ENCODE assay signal across 1 cellular context in the genomic region with DNA sequence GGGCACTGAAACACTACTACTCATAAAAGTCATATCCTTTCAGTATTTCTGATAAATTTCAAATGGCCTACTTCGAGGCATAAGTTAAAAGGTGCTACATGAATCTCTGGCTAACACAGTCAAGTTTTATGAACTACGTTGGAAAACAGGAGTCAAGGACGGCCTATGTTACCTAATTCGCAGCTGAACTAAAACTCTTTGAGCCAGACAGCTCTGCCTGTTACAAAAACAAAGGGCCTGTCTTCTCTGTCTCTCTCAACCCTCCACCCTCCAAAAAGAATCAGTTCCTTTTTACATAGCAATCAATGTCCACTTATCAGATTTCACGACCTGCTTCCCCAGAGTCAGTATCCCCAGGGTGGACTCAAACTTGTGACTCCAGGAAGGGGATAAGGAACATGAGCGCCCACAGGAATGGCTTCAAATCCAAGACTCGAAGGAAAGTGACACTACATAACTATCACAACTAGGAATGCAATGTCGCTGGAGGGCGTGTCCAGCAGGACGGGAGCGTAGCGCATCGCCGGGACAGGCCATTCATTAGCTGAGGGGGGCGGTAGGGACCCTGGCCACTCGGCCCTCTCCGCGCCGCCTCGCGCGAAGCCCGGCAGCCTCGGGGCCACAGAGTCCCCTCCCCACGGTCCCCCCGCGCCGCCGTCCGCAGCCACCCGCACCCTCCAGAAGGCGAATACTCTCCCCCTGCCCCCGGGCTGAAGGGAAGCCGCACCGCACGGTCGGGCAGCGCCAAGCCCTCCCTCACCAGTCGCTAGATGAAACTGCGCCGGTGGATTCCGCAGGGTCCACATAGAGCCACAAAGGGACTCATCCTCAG.
TF ChIP-seq lines count a peak whose summit lies in the region.

No MANE protein-coding gene starts in this region.

TF ChIP-seq in HEK293, 187 proteins besides CTCF, POLR2A, EP300 and RAD21 (continued from another document and continues in another):
- TF ChIP-seq, protein P1, sequence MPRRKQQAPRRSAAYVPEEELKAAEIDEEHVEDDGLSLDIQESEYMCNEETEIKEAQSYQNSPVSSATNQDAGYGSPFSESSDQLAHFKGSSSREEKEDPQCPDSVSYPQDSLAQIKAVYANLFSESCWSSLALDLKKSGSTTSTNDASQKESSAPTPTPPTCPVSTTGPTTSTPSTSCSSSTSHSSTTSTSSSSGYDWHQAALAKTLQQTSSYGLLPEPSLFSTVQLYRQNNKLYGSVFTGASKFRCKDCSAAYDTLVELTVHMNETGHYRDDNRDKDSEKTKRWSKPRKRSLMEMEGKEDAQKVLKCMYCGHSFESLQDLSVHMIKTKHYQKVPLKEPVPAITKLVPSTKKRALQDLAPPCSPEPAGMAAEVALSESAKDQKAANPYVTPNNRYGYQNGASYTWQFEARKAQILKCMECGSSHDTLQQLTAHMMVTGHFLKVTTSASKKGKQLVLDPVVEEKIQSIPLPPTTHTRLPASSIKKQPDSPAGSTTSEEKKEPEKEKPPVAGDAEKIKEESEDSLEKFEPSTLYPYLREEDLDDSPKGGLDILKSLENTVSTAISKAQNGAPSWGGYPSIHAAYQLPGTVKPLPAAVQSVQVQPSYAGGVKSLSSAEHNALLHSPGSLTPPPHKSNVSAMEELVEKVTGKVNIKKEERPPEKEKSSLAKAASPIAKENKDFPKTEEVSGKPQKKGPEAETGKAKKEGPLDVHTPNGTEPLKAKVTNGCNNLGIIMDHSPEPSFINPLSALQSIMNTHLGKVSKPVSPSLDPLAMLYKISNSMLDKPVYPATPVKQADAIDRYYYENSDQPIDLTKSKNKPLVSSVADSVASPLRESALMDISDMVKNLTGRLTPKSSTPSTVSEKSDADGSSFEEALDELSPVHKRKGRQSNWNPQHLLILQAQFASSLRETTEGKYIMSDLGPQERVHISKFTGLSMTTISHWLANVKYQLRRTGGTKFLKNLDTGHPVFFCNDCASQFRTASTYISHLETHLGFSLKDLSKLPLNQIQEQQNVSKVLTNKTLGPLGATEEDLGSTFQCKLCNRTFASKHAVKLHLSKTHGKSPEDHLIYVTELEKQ (tag by site-specific recombination; IDR thresholded peaks at IDR 0.05; ENCODE audit: borderline replicate concordance), result no peak; the same call in 1 of the 2 replicates
- TF ChIP-seq ZNF354C (tag by site-specific recombination; IDR thresholded peaks at IDR 0.05; ENCODE audit: borderline replicate concordance, low read depth) (no peak), ZNF624 (tag by site-specific recombination; IDR thresholded peaks at IDR 0.05) (no peak), ZBTB21 (tag by site-specific recombination; IDR thresholded peaks at IDR 0.05) (no peak), YY2 (tag by site-specific recombination; IDR thresholded peaks at IDR 0.05) (no peak; the same call in 1 of the 2 replicates), ZNF843 (tag by site-specific recombination; IDR thresholded peaks at IDR 0.05) (peak; percentile 54; the same call in 1 of the 2 replicates), TCF7L2 (IDR thresholded peaks at IDR 0.05; ENCODE audit: borderline replicate concordance, low read depth, low read length) (no peak), ZNF48 (tag by site-specific recombination; IDR thresholded peaks at IDR 0.05) (no peak), ZNF76 (tag by site-specific recombination; IDR thresholded peaks at IDR 0.05; ENCODE audit: borderline replicate concordance, low read depth) (peak; percentile 46; the same call in 1 of the 2 replicates), ZNF114 (tag by site-specific recombination; IDR thresholded peaks at IDR 0.05) (no peak), ZNF19 (tag by site-specific recombination; IDR thresholded peaks at IDR 0.05; ENCODE audit: low read depth) (no peak), BCL11B (tag by site-specific recombination; IDR thresholded peaks at IDR 0.05; ENCODE audit: low read depth) (no peak), MZF1 (tag by site-specific recombination; IDR thresholded peaks at IDR 0.05; ENCODE audit: borderline replicate concordance) (peak; percentile 97; the same call in 1 of the 2 replicates), ZNF324 (tag by site-specific recombination; IDR thresholded peaks at IDR 0.05) (peak; percentile 48; the same call in 1 of the 2 replicates), ZBTB8A (tag by site-specific recombination; IDR thresholded peaks at IDR 0.05) (no peak; the same call in 1 of the 2 replicates), ZNF571 (tag by site-specific recombination; IDR thresholded peaks at IDR 0.05) (no peak), SP2 (tag by site-specific recombination; IDR thresholded peaks at IDR 0.05) (no peak), EGR2 (tag by site-specific recombination; IDR thresholded peaks at IDR 0.05; ENCODE audit: low read depth) (peak; percentile 8; the same call in 1 of the 2 replicates), ZNF416 (tag by site-specific recombination; IDR thresholded peaks at IDR 0.05) (no peak), ZNF335 (tag by site-specific recombination; conservative IDR thresholded peaks at IDR 0.05) (peak; percentile 96), ZNF670 (tag by site-specific recombination; IDR thresholded peaks at IDR 0.05; ENCODE audit: low read depth) (no peak), ZNF654 (tag by site-specific recombination; IDR thresholded peaks at IDR 0.05; ENCODE audit: low read depth) (no peak), ZNF157 (tag by site-specific recombination; IDR thresholded peaks at IDR 0.05) (no peak), ZNF768 (tag by site-specific recombination; IDR thresholded peaks at IDR 0.05) (no peak), ZNF660 (tag by site-specific recombination; IDR thresholded peaks at IDR 0.05) (peak; percentile 34), IKZF3 (tag by site-specific recombination; IDR thresholded peaks at IDR 0.05) (peak; percentile 69), ZNF423 (tag by site-specific recombination; IDR thresholded peaks at IDR 0.05) (no peak), ZNF426 (tag by site-specific recombination; IDR thresholded peaks at IDR 0.05) (no peak), ZNF548 (tag by site-specific recombination; IDR thresholded peaks at IDR 0.05) (no peak), ZNF155 (tag by site-specific recombination; IDR thresholded peaks at IDR 0.05) (no peak)
- TF ChIP-seq, protein P2, sequence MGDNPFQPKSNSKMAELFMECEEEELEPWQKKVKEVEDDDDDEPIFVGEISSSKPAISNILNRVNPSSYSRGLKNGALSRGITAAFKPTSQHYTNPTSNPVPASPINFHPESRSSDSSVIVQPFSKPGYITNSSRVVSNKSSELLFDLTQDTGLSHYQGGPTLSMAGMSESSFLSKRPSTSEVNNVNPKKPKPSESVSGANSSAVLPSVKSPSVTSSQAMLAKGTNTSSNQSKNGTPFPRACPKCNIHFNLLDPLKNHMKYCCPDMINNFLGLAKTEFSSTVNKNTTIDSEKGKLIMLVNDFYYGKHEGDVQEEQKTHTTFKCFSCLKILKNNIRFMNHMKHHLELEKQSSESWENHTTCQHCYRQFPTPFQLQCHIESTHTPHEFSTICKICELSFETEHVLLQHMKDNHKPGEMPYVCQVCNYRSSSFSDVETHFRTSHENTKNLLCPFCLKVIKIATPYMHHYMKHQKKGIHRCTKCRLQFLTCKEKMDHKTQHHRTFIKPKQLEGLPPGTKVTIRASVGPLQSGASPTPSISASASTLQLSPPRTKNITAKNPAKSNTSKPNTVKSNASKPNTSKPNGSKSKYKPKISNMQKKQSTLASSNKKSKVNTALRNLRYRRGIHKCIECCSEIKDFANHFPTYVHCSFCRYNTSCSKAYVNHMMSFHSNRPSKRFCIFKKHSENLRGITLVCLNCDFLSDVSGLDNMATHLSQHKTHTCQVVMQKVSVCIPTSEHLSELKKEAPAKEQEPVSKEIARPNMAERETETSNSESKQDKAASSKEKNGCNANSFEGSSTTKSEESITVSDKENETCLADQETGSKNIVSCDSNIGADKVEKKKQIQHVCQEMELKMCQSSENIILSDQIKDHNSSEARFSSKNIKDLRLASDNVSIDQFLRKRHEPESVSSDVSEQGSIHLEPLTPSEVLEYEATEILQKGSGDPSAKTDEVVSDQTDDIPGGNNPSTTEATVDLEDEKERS (tag by site-specific recombination; IDR thresholded peaks at IDR 0.05), result no peak
- TF ChIP-seq, protein P3, sequence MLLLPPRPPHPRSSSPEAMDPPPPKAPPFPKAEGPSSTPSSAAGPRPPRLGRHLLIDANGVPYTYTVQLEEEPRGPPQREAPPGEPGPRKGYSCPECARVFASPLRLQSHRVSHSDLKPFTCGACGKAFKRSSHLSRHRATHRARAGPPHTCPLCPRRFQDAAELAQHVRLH (tag by site-specific recombination; IDR thresholded peaks at IDR 0.05), result no peak
- TF ChIP-seq, protein P4, sequence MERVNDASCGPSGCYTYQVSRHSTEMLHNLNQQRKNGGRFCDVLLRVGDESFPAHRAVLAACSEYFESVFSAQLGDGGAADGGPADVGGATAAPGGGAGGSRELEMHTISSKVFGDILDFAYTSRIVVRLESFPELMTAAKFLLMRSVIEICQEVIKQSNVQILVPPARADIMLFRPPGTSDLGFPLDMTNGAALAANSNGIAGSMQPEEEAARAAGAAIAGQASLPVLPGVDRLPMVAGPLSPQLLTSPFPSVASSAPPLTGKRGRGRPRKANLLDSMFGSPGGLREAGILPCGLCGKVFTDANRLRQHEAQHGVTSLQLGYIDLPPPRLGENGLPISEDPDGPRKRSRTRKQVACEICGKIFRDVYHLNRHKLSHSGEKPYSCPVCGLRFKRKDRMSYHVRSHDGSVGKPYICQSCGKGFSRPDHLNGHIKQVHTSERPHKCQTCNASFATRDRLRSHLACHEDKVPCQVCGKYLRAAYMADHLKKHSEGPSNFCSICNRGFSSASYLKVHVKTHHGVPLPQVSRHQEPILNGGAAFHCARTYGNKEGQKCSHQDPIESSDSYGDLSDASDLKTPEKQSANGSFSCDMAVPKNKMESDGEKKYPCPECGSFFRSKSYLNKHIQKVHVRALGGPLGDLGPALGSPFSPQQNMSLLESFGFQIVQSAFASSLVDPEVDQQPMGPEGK (tag by site-specific recombination; IDR thresholded peaks at IDR 0.05), result peak; percentile 78
- TF ChIP-seq, protein P5, sequence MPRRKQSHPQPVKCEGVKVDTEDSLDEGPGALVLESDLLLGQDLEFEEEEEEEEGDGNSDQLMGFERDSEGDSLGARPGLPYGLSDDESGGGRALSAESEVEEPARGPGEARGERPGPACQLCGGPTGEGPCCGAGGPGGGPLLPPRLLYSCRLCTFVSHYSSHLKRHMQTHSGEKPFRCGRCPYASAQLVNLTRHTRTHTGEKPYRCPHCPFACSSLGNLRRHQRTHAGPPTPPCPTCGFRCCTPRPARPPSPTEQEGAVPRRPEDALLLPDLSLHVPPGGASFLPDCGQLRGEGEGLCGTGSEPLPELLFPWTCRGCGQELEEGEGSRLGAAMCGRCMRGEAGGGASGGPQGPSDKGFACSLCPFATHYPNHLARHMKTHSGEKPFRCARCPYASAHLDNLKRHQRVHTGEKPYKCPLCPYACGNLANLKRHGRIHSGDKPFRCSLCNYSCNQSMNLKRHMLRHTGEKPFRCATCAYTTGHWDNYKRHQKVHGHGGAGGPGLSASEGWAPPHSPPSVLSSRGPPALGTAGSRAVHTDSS (tag by site-specific recombination; IDR thresholded peaks at IDR 0.05), result peak; percentile 6; the same call in 1 of the 2 replicates
- TF ChIP-seq, protein P6, sequence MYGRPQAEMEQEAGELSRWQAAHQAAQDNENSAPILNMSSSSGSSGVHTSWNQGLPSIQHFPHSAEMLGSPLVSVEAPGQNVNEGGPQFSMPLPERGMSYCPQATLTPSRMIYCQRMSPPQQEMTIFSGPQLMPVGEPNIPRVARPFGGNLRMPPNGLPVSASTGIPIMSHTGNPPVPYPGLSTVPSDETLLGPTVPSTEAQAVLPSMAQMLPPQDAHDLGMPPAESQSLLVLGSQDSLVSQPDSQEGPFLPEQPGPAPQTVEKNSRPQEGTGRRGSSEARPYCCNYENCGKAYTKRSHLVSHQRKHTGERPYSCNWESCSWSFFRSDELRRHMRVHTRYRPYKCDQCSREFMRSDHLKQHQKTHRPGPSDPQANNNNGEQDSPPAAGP (tag by site-specific recombination; IDR thresholded peaks at IDR 0.05), result peak; percentile 69; the same call in 1 of the 2 replicates
- TF ChIP-seq, protein P7, sequence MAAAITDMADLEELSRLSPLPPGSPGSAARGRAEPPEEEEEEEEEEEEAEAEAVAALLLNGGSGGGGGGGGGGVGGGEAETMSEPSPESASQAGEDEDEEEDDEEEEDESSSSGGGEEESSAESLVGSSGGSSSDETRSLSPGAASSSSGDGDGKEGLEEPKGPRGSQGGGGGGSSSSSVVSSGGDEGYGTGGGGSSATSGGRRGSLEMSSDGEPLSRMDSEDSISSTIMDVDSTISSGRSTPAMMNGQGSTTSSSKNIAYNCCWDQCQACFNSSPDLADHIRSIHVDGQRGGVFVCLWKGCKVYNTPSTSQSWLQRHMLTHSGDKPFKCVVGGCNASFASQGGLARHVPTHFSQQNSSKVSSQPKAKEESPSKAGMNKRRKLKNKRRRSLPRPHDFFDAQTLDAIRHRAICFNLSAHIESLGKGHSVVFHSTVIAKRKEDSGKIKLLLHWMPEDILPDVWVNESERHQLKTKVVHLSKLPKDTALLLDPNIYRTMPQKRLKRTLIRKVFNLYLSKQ (tag by site-specific recombination; IDR thresholded peaks at IDR 0.05; ENCODE audit: borderline replicate concordance), result no peak
- TF ChIP-seq, protein P8, sequence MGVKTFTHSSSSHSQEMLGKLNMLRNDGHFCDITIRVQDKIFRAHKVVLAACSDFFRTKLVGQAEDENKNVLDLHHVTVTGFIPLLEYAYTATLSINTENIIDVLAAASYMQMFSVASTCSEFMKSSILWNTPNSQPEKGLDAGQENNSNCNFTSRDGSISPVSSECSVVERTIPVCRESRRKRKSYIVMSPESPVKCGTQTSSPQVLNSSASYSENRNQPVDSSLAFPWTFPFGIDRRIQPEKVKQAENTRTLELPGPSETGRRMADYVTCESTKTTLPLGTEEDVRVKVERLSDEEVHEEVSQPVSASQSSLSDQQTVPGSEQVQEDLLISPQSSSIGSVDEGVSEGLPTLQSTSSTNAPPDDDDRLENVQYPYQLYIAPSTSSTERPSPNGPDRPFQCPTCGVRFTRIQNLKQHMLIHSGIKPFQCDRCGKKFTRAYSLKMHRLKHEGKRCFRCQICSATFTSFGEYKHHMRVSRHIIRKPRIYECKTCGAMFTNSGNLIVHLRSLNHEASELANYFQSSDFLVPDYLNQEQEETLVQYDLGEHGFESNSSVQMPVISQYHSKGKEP (tag by site-specific recombination; IDR thresholded peaks at IDR 0.05), result no peak
- TF ChIP-seq, protein P9, sequence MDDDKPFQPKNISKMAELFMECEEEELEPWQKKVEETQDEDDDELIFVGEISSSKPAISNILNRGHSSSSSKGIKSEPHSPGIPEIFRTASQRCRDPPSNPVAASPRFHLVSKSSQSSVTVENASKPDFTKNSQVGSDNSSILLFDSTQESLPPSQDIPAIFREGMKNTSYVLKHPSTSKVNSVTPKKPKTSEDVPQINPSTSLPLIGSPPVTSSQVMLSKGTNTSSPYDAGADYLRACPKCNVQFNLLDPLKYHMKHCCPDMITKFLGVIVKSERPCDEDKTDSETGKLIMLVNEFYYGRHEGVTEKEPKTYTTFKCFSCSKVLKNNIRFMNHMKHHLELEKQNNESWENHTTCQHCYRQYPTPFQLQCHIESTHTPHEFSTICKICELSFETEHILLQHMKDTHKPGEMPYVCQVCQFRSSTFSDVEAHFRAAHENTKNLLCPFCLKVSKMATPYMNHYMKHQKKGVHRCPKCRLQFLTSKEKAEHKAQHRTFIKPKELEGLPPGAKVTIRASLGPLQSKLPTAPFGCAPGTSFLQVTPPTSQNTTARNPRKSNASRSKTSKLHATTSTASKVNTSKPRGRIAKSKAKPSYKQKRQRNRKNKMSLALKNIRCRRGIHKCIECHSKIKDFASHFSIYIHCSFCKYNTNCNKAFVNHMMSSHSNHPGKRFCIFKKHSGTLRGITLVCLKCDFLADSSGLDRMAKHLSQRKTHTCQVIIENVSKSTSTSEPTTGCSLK (tag by site-specific recombination; IDR thresholded peaks at IDR 0.05), result no peak
